In the genomic region with DNA sequence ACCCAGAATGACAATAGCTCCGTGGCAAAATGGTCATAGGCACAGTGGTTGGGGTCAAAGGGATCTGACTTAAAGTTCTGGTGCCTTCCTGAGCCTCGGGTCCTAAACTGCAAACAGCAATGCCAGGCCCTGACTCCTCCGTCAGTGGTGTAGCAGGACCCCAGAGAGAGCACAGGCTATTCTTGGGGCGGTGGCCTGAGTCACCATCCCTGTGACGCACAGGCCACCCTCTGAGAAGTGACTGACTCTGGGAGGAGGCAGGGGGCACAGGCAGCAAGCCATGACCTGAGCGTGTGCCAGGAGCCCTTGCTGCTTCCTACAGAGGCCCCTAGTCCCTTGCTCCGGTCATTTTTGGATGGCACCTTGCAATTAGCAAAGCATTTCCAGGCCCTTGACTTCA, we compare ENCODE assay signal across 1 cellular context.
TF ChIP-seq lines count a peak whose summit lies in the region.

No MANE protein-coding gene starts in this region.

TF ChIP-seq in H1, 55 proteins besides CTCF, POLR2A, EP300 and RAD21:
- TF ChIP-seq HDAC6 (IDR thresholded peaks at IDR 0.05; ENCODE audit: low read depth, low read length) (no peak), EZH2 (IDR thresholded peaks at IDR 0.05; ENCODE audit: low read depth, low read length, severe bottlenecking) (no peak), CBX5 (IDR thresholded peaks at IDR 0.05; ENCODE audit: low read depth, low read length) (no peak), POU5F1 (IDR thresholded peaks at IDR 0.05; ENCODE audit: low read depth, low read length) (no peak), TBP (IDR thresholded peaks at IDR 0.05; ENCODE audit: low read depth, low read length) (no peak), ASH2L (IDR thresholded peaks at IDR 0.05; ENCODE audit: low read length) (no peak), KDM1A (IDR thresholded peaks at IDR 0.05; ENCODE audit: borderline replicate concordance, low read length) (no peak)
- TF ChIP-seq, protein P1, sequence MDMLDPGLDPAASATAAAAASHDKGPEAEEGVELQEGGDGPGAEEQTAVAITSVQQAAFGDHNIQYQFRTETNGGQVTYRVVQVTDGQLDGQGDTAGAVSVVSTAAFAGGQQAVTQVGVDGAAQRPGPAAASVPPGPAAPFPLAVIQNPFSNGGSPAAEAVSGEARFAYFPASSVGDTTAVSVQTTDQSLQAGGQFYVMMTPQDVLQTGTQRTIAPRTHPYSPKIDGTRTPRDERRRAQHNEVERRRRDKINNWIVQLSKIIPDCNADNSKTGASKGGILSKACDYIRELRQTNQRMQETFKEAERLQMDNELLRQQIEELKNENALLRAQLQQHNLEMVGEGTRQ (IDR thresholded peaks at IDR 0.05; ENCODE audit: low read length), result no peak
